8 cellular contexts compared by ENCODE assay signal in genomic region chr19:3367572-3368440, GRCh38. TPM values are rescaled to one million over a fixed set of nuclear protein-coding genes. Genes with fewer than 3 reads are reported as not detected.
DNase-seq lines count a peak whose midpoint lies in the region; ATAC-seq and TF ChIP-seq lines count a peak whose summit lies in the region.

No MANE protein-coding gene starts in this region.

- H3K36me3 Mint-ChIP-seq in glutamatergic neuron (ENCODE audit: unreplicated experiment), result no peaks in the 10 kb centered on the region
- H3K36me3 Mint-ChIP-seq in stimulated activated memory B cell treated with anti-CD40 and anti-IgM and Interleukin-4, amounts not matched to agents 10 μg/mL and 1 μg/mL and 100 μg/mL, for 72 hours, result no peaks in the 10 kb centered on the region

- H3K4me2 ChIP-seq in GM23248 (ENCODE audit: unreplicated experiment), result peak overlapping the region; percentile 99

- 2 to 3% methylated on average over 22 to 27 of the region's 27 CpGs for WGBS in GM23248 (ENCODE audit: low coverage in 1 of 2, low lambda C conversion rate in 2 of 2, missing lambda C conversion rate in 2 of 2), 2 experiments

- in situ Hi-C loops in GM23248 (cut with MboI), result no loop called here

- H3K27ac ChIP-seq in GM23248 (peak overlapping the region; percentile 82), VCaP (peak overlapping the region; percentile 89)

- CTCF ChIA-PET in GM10248 (lab: Yijun Ruan, JAX), result interaction anchor here (0.7 kb wide), 1 partner anchor 62 kb away, joined by 3 read pairs; no protein-coding TSS in a partner anchor

- H3F3A ChIP-seq in GM23248 (ENCODE audit: insufficient read depth), result peaks cover 27% of the 10 kb centered on the region

- peaks cover 9% of the 10 kb centered on the region for H3K9me3 Mint-ChIP-seq in glutamatergic neuron (ENCODE audit: unreplicated experiment)
- no peaks in the 10 kb centered on the region for H3K9me3 Mint-ChIP-seq in stimulated activated memory B cell treated with anti-CD40 and anti-IgM and Interleukin-4, amounts not matched to agents 10 μg/mL and 1 μg/mL and 100 μg/mL, for 72 hours

- no peak for ATAC-seq in stimulated activated memory B cell treated with anti-CD40 and anti-IgM and Interleukin-4, amounts not matched to agents 10 μg/mL and 1 μg/mL and 100 μg/mL, for 72 hours
- no peak for ATAC-seq in HG02970 (IDR thresholded peaks at IDR 0.05; ENCODE audit: low FRiP score, unreplicated experiment)

- peaks cover 2% of the 10 kb centered on the region for H3K4me1 Mint-ChIP-seq in glutamatergic neuron (ENCODE audit: low read depth, unreplicated experiment)
- peaks cover 58% of the 10 kb centered on the region for H3K4me1 Mint-ChIP-seq in stimulated activated memory B cell treated with anti-CD40 and anti-IgM and Interleukin-4, amounts not matched to agents 10 μg/mL and 1 μg/mL and 100 μg/mL, for 72 hours

- H3K4me1 ChIP-seq in GM23248 (ENCODE audit: insufficient read depth), result peaks cover 25% of the 10 kb centered on the region

- H3K9me3 ChIP-seq in GM23248 (ENCODE audit: low read depth), result no peaks in the 10 kb centered on the region

- H3K27me3 ChIP-seq in GM23248 (replicated peaks; ENCODE audit: insufficient read depth), result no peaks in the 10 kb centered on the region

- peak overlapping the region; percentile 91 for H3K4me3 ChIP-seq in GM23248

- H3K79me2 ChIP-seq in GM23248 (ENCODE audit: insufficient read depth), result peaks cover 91% of the 10 kb centered on the region

- peaks cover 53% of the 10 kb centered on the region for H3K27me3 Mint-ChIP-seq in glutamatergic neuron (ENCODE audit: unreplicated experiment)
- peaks cover 22% of the 10 kb centered on the region for H3K27me3 Mint-ChIP-seq in stimulated activated memory B cell treated with anti-CD40 and anti-IgM and Interleukin-4, amounts not matched to agents 10 μg/mL and 1 μg/mL and 100 μg/mL, for 72 hours

- no peaks in the 10 kb centered on the region for H3K36me3 ChIP-seq in GM23248 (ENCODE audit: low read depth)

- H3K27ac Mint-ChIP-seq in glutamatergic neuron (ENCODE audit: unreplicated experiment), result no peak overlapping the region
- H3K27ac Mint-ChIP-seq in stimulated activated memory B cell treated with anti-CD40 and anti-IgM and Interleukin-4, amounts not matched to agents 10 μg/mL and 1 μg/mL and 100 μg/mL, for 72 hours, result no peak overlapping the region

- TF ChIP-seq CTCF in VCaP (conservative IDR thresholded peaks at IDR 0.05), result no peak
- TF ChIP-seq CTCF in glutamatergic neuron (IDR thresholded peaks at IDR 0.05; ENCODE audit: partially characterized antibody, unreplicated experiment), result no peak
- TF ChIP-seq CTCF in GM10248 (IDR thresholded peaks at IDR 0.05; ENCODE audit: control extremely low read depth, extremely low read depth, low read depth, missing control alignments), result no peak

- no peaks in the 10 kb centered on the region for H3K9me2 ChIP-seq in GM23248 (ENCODE audit: insufficient read depth)

- DNase-seq in GM23248 (peak; percentile 63), glutamatergic neuron (no peak), GM10248 (ENCODE audit: extremely low spot score) (no peak), NCI-H2081 (lab: John Stamatoyannopoulos, UW) (no peak)
- no peak for DNase-seq in activated CD4-positive, CD25-positive, alpha-beta regulatory T cell (lab: John Stamatoyannopoulos, UW)

- H3K9ac ChIP-seq in GM23248, result peak overlapping the region; percentile 95

- H4K20me1 ChIP-seq in GM23248 (ENCODE audit: insufficient read depth), result no peaks in the 10 kb centered on the region

- H2AFZ ChIP-seq in GM23248, result no peak overlapping the region

- H3K4me3 Mint-ChIP-seq in glutamatergic neuron (ENCODE audit: unreplicated experiment), result peak overlapping the region; percentile 55
- peak overlapping the region; percentile 61 for H3K4me3 Mint-ChIP-seq in stimulated activated memory B cell treated with anti-CD40 and anti-IgM and Interleukin-4, amounts not matched to agents 10 μg/mL and 1 μg/mL and 100 μg/mL, for 72 hours

- POLR2A ChIA-PET in GM10248 (lab: Yijun Ruan, JAX), result no interaction called here

RNA-seq across cellular contexts. Expression of gene NFIC, which starts 1.4 kb away (rescaled TPM):
- 50.4 and 51.9 TPM in 2 replicates for total RNA-seq in GM23248 (2014; rRNA removed; shearing (Covaris generic))
- polyA plus RNA-seq in GM23248 (2016; fragmentation: Nextera tagmentation; extraction: Ambion mirVana), result 106 and 108 TPM in 2 replicates
- 2.0 TPM for total RNA-seq in glutamatergic neuron (ENCODE audit: unreplicated experiment)

Comparison
In these comparisons a context has a peak if more than half of its experiments do, and no peak if none do; other contexts are left out.
1. RNA of gene NFIC, which starts 1.4 kb away (total RNA-seq): 50.4 to 51.9 TPM in GM23248; 2.0 TPM in glutamatergic neuron (single experiment); every median in the first group is over 10 times any median in the second.